In the genomic region with DNA sequence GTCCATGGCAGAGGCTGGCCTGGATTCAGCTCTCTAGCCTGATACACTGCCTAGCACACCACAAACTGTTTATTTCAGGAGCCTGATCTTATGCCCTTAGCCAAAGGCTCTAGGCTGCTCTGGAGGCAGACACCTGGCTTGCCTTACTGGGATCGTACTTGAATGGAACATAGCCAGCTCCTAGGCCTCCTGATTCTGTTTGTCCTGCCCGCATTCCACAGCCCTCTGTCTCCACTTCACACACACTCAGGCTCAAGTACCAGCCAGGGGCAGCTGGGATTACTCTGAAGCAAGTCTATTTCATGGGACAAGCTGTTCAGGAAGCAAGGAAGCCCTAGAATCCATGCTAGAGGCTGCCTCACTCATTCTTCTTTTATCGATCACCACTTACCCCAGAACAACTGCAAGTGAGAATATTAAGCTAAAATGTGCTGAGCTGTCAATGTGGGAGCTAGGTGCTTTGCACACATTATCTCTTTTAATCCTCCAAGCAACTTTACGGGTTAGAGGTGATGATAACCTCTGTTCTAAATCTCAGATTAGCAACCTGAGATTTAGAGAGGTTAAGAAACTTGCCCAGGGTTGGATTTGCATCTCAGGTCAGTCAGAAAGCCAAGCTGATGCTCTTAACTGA, we compare ENCODE assay signal across 1 cellular context.
TF ChIP-seq lines count a peak whose summit lies in the region.

No MANE protein-coding gene starts in this region.

TF ChIP-seq in IMR-90, 13 proteins besides CTCF, POLR2A, EP300 and RAD21:
- TF ChIP-seq MAFK (IDR thresholded peaks at IDR 0.05; ENCODE audit: low read depth, low read length) (peak; percentile 21; the same call in 1 of the 2 replicates), NFE2L2 (IDR thresholded peaks at IDR 0.05; ENCODE audit: low read depth, low read length) (no peak)
